In the genomic region with DNA sequence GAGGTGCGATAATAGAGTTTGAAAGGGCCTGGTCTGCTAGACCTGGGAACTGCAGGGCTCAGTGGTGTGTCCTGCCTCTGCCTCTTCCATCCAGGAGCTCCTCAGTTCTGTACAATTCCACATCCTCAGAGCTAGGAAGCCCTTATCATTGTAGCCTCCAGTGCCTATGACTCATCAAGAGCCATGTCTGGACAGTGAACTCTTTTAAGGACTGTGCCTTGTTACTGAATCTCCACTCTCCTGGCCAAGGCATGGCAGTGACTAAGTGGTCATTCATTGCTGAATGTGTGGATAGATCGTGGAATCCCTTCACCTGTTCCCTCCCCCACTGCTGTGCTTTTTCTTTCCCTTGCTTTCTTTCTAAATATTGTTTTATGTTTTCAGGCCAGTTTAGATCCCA, we compare ENCODE assay signal across 1 cellular context.
TF ChIP-seq lines count a peak whose summit lies in the region.

No MANE protein-coding gene starts in this region.

TF ChIP-seq in K562, 482 proteins besides CTCF, POLR2A, EP300 and RAD21 (continued from another document and continues in another):
- TF ChIP-seq, protein P1, sequence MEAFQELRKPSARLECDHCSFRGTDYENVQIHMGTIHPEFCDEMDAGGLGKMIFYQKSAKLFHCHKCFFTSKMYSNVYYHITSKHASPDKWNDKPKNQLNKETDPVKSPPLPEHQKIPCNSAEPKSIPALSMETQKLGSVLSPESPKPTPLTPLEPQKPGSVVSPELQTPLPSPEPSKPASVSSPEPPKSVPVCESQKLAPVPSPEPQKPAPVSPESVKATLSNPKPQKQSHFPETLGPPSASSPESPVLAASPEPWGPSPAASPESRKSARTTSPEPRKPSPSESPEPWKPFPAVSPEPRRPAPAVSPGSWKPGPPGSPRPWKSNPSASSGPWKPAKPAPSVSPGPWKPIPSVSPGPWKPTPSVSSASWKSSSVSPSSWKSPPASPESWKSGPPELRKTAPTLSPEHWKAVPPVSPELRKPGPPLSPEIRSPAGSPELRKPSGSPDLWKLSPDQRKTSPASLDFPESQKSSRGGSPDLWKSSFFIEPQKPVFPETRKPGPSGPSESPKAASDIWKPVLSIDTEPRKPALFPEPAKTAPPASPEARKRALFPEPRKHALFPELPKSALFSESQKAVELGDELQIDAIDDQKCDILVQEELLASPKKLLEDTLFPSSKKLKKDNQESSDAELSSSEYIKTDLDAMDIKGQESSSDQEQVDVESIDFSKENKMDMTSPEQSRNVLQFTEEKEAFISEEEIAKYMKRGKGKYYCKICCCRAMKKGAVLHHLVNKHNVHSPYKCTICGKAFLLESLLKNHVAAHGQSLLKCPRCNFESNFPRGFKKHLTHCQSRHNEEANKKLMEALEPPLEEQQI (IDR thresholded peaks at IDR 0.05), result no peak
- TF ChIP-seq, protein P2, sequence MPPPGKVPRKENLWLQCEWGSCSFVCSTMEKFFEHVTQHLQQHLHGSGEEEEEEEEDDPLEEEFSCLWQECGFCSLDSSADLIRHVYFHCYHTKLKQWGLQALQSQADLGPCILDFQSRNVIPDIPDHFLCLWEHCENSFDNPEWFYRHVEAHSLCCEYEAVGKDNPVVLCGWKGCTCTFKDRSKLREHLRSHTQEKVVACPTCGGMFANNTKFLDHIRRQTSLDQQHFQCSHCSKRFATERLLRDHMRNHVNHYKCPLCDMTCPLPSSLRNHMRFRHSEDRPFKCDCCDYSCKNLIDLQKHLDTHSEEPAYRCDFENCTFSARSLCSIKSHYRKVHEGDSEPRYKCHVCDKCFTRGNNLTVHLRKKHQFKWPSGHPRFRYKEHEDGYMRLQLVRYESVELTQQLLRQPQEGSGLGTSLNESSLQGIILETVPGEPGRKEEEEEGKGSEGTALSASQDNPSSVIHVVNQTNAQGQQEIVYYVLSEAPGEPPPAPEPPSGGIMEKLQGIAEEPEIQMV (tag; conservative IDR thresholded peaks at IDR 0.05; ENCODE audit: low read depth), result no peak
- TF ChIP-seq, protein P3, sequence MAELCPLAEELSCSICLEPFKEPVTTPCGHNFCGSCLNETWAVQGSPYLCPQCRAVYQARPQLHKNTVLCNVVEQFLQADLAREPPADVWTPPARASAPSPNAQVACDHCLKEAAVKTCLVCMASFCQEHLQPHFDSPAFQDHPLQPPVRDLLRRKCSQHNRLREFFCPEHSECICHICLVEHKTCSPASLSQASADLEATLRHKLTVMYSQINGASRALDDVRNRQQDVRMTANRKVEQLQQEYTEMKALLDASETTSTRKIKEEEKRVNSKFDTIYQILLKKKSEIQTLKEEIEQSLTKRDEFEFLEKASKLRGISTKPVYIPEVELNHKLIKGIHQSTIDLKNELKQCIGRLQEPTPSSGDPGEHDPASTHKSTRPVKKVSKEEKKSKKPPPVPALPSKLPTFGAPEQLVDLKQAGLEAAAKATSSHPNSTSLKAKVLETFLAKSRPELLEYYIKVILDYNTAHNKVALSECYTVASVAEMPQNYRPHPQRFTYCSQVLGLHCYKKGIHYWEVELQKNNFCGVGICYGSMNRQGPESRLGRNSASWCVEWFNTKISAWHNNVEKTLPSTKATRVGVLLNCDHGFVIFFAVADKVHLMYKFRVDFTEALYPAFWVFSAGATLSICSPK (IDR thresholded peaks at IDR 0.05; ENCODE audit: borderline replicate concordance), result no peak
- TF ChIP-seq MTA3 (IDR thresholded peaks at IDR 0.05; ENCODE audit: borderline replicate concordance), result no peak
- TF ChIP-seq, protein P4, sequence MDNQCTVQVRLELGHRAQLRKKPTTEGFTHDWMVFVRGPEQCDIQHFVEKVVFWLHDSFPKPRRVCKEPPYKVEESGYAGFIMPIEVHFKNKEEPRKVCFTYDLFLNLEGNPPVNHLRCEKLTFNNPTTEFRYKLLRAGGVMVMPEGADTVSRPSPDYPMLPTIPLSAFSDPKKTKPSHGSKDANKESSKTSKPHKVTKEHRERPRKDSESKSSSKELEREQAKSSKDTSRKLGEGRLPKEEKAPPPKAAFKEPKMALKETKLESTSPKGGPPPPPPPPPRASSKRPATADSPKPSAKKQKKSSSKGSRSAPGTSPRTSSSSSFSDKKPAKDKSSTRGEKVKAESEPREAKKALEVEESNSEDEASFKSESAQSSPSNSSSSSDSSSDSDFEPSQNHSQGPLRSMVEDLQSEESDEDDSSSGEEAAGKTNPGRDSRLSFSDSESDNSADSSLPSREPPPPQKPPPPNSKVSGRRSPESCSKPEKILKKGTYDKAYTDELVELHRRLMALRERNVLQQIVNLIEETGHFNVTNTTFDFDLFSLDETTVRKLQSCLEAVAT (IDR thresholded peaks at IDR 0.05), result no peak
- TF ChIP-seq ZNF274 (IDR thresholded peaks at IDR 0.05; ENCODE audit: borderline replicate concordance, low read depth, low read length), result no peak
- no peak for TF ChIP-seq NCOA4 (IDR thresholded peaks at IDR 0.05; ENCODE audit: partially characterized antibody)
- TF ChIP-seq JUNB (CRISPR knock-in tag; conservative IDR thresholded peaks at IDR 0.05), result peak; percentile 90
- TF ChIP-seq POLR2H (tag; IDR thresholded peaks at IDR 0.05; ENCODE audit: low read depth), result no peak
- no peak for TF ChIP-seq SRSF1 (IDR thresholded peaks at IDR 0.05; ENCODE audit: low read depth, low read length)
- no peak for TF ChIP-seq BMI1 (IDR thresholded peaks at IDR 0.05; ENCODE audit: low read length)
- no peak for TF ChIP-seq ZNF584 (CRISPR knock-in tag; IDR thresholded peaks at IDR 0.05; ENCODE audit: low read depth)
- no peak for TF ChIP-seq ZNF212 (CRISPR knock-in tag; IDR thresholded peaks at IDR 0.05)
- no peak for TF ChIP-seq ZNF140 (CRISPR knock-in tag; IDR thresholded peaks at IDR 0.05)
- TF ChIP-seq, protein P5, sequence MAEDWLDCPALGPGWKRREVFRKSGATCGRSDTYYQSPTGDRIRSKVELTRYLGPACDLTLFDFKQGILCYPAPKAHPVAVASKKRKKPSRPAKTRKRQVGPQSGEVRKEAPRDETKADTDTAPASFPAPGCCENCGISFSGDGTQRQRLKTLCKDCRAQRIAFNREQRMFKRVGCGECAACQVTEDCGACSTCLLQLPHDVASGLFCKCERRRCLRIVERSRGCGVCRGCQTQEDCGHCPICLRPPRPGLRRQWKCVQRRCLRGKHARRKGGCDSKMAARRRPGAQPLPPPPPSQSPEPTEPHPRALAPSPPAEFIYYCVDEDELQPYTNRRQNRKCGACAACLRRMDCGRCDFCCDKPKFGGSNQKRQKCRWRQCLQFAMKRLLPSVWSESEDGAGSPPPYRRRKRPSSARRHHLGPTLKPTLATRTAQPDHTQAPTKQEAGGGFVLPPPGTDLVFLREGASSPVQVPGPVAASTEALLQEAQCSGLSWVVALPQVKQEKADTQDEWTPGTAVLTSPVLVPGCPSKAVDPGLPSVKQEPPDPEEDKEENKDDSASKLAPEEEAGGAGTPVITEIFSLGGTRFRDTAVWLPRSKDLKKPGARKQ (CRISPR knock-in tag; IDR thresholded peaks at IDR 0.05), result no peak
- no peak for TF ChIP-seq PTBP1 (IDR thresholded peaks at IDR 0.05; ENCODE audit: low read depth, low read length)
- no peak for TF ChIP-seq PHF8 (IDR thresholded peaks at IDR 0.05; ENCODE audit: borderline replicate concordance, low read length)
- no peak for TF ChIP-seq ZNF239 (CRISPR knock-in tag; IDR thresholded peaks at IDR 0.05)
- no peak for TF ChIP-seq E2F3 (CRISPR knock-in tag; IDR thresholded peaks at IDR 0.05)
- TF ChIP-seq CAMTA2 (CRISPR knock-in tag; conservative IDR thresholded peaks at IDR 0.05), result no peak
- TF ChIP-seq, protein P6, sequence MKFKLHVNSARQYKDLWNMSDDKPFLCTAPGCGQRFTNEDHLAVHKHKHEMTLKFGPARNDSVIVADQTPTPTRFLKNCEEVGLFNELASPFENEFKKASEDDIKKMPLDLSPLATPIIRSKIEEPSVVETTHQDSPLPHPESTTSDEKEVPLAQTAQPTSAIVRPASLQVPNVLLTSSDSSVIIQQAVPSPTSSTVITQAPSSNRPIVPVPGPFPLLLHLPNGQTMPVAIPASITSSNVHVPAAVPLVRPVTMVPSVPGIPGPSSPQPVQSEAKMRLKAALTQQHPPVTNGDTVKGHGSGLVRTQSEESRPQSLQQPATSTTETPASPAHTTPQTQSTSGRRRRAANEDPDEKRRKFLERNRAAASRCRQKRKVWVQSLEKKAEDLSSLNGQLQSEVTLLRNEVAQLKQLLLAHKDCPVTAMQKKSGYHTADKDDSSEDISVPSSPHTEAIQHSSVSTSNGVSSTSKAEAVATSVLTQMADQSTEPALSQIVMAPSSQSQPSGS (CRISPR knock-in tag; IDR thresholded peaks at IDR 0.05), result no peak
- TF ChIP-seq, protein P7, sequence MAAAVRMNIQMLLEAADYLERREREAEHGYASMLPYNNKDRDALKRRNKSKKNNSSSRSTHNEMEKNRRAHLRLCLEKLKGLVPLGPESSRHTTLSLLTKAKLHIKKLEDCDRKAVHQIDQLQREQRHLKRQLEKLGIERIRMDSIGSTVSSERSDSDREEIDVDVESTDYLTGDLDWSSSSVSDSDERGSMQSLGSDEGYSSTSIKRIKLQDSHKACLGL (CRISPR knock-in tag; IDR thresholded peaks at IDR 0.05; ENCODE audit: borderline replicate concordance, poor library complexity, severe bottlenecking), result no peak
- TF ChIP-seq, protein P8, sequence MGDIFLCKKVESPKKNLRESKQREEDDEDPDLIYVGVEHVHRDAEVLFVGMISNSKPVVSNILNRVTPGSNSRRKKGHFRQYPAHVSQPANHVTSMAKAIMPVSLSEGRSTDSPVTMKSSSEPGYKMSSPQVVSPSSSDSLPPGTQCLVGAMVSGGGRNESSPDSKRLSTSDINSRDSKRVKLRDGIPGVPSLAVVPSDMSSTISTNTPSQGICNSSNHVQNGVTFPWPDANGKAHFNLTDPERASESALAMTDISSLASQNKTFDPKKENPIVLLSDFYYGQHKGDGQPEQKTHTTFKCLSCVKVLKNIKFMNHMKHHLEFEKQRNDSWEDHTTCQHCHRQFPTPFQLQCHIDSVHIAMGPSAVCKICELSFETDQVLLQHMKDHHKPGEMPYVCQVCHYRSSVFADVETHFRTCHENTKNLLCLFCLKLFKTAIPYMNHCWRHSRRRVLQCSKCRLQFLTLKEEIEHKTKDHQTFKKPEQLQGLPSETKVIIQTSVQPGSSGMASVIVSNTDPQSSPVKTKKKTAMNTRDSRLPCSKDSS (IDR thresholded peaks at IDR 0.05; ENCODE audit: low read depth, partially characterized antibody), result no peak
- TF ChIP-seq, protein P9, sequence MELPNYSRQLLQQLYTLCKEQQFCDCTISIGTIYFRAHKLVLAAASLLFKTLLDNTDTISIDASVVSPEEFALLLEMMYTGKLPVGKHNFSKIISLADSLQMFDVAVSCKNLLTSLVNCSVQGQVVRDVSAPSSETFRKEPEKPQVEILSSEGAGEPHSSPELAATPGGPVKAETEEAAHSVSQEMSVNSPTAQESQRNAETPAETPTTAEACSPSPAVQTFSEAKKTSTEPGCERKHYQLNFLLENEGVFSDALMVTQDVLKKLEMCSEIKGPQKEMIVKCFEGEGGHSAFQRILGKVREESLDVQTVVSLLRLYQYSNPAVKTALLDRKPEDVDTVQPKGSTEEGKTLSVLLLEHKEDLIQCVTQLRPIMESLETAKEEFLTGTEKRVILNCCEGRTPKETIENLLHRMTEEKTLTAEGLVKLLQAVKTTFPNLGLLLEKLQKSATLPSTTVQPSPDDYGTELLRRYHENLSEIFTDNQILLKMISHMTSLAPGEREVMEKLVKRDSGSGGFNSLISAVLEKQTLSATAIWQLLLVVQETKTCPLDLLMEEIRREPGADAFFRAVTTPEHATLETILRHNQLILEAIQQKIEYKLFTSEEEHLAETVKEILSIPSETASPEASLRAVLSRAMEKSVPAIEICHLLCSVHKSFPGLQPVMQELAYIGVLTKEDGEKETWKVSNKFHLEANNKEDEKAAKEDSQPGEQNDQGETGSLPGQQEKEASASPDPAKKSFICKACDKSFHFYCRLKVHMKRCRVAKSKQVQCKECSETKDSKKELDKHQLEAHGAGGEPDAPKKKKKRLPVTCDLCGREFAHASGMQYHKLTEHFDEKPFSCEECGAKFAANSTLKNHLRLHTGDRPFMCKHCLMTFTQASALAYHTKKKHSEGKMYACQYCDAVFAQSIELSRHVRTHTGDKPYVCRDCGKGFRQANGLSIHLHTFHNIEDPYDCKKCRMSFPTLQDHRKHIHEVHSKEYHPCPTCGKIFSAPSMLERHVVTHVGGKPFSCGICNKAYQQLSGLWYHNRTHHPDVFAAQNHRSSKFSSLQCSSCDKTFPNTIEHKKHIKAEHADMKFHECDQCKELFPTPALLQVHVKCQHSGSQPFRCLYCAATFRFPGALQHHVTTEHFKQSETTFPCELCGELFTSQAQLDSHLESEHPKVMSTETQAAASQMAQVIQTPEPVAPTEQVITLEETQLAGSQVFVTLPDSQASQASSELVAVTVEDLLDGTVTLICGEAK (IDR thresholded peaks at IDR 0.05), result no peak
- TF ChIP-seq, protein P9 (CRISPR knock-in tag; IDR thresholded peaks at IDR 0.05), result no peak
- TF ChIP-seq MAFF (IDR thresholded peaks at IDR 0.05; ENCODE audit: low read length), result no peak
- no peak for TF ChIP-seq NR4A1 (CRISPR knock-in tag; IDR thresholded peaks at IDR 0.05)
- TF ChIP-seq NR4A1 (tag; IDR thresholded peaks at IDR 0.05), result no peak
- no peak for TF ChIP-seq HNRNPH1 (optimal IDR thresholded peaks at IDR 0.05; ENCODE audit: low read depth, low read length)
- TF ChIP-seq PTTG1 (tag; IDR thresholded peaks at IDR 0.05; ENCODE audit: low read depth), result no peak
- no peak for TF ChIP-seq DNMT1 (IDR thresholded peaks at IDR 0.05)
- TF ChIP-seq L3MBTL2 (IDR thresholded peaks at IDR 0.05), result no peak
- TF ChIP-seq ZNF766 (CRISPR knock-in tag; conservative IDR thresholded peaks at IDR 0.05), result no peak
- TF ChIP-seq HNRNPLL (IDR thresholded peaks at IDR 0.05; ENCODE audit: low read depth, low read length, poor library complexity, severe bottlenecking), result no peak
- TF ChIP-seq KAT8 (IDR thresholded peaks at IDR 0.05; ENCODE audit: low read depth), result no peak
